In the genomic region with DNA sequence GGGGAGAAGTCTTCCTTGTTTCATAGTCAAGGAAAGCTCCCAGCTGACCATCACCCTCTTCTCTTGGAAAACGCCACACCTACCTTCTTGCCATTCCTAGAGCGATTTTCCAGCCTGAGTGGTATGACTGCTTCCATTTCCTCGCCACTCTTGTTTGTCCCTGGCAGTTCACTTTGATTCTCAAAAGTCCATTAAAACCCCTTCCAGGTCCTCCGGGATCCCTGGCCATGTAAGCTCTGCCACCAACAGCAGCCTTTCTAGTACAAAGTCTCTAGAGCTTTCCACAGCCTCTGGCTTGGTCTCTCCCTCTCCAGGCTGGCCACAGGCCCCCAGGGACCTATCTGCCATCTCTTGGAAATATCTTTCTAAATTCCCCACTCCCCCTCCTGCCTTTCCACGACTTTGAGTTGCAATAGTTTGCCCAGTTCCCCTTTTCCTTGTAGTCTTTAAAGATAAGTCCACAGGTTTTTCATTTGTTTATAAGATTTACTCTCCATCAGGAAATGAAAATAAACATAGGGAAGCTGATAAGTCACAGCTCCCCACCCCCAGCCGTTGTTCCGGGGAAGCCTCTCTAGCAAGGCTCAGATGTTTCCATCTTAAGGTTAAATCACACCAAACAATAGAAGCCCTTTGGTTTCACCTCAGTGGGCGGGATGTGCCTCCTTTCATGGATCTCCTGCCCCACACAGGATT, we compare ENCODE assay signal across 1 cellular context.
A peak's percentile ranks its signal among the peaks of the same experiment; 100 is the strongest.
TF ChIP-seq lines count a peak whose summit lies in the region.

No MANE protein-coding gene starts in this region.

TF ChIP-seq in HEK293, 187 proteins besides CTCF, POLR2A, EP300 and RAD21 (continued from another document):
- TF ChIP-seq ZNF433 (tag by site-specific recombination; IDR thresholded peaks at IDR 0.05; ENCODE audit: low read depth) (no peak), ZNF704 (tag by site-specific recombination; IDR thresholded peaks at IDR 0.05) (no peak), ZNF394 (tag by site-specific recombination; IDR thresholded peaks at IDR 0.05; ENCODE audit: borderline replicate concordance) (no peak), ZNF366 (tag by site-specific recombination; conservative IDR thresholded peaks at IDR 0.05) (peak; percentile 50; the same call in 1 of the 2 replicates), ZBTB17 (tag by site-specific recombination; IDR thresholded peaks at IDR 0.05) (peak; percentile 86), REST (tag by site-specific recombination; IDR thresholded peaks at IDR 0.05) (peak; percentile 72; the same call in 1 of the 2 replicates), ZNF169 (tag by site-specific recombination; IDR thresholded peaks at IDR 0.05) (no peak), ZNF324 (tag by site-specific recombination; IDR thresholded peaks at IDR 0.05) (no peak), ZNF18 (tag by site-specific recombination; IDR thresholded peaks at IDR 0.05) (0 out of 2 replicates have a peak, but pooled peaks have one; percentile 23), ZNF335 (tag by site-specific recombination; conservative IDR thresholded peaks at IDR 0.05) (peak; percentile 50; the same call in 1 of the 2 replicates), PRDM6 (tag by site-specific recombination; IDR thresholded peaks at IDR 0.05) (peak; percentile 67), ZNF184 (tag by site-specific recombination; IDR thresholded peaks at IDR 0.05) (no peak), PRDM10 (tag by site-specific recombination; IDR thresholded peaks at IDR 0.05) (peak; percentile 82), ZNF549 (tag by site-specific recombination; IDR thresholded peaks at IDR 0.05) (no peak), ZNF610 (tag by site-specific recombination; IDR thresholded peaks at IDR 0.05; ENCODE audit: borderline replicate concordance) (no peak), ZXDB (tag by site-specific recombination; IDR thresholded peaks at IDR 0.05) (no peak; the same call in 1 of the 2 replicates), PRDM1 (tag by site-specific recombination; IDR thresholded peaks at IDR 0.05) (peak; percentile 4; the same call in 1 of the 2 replicates), BCL11A (tag by site-specific recombination; IDR thresholded peaks at IDR 0.05; ENCODE audit: low read depth) (0 out of 2 replicates have a peak, but pooled peaks have one; percentile 12), ZNF302 (tag by site-specific recombination; IDR thresholded peaks at IDR 0.05; ENCODE audit: low read depth) (no peak)
- TF ChIP-seq, protein P1, sequence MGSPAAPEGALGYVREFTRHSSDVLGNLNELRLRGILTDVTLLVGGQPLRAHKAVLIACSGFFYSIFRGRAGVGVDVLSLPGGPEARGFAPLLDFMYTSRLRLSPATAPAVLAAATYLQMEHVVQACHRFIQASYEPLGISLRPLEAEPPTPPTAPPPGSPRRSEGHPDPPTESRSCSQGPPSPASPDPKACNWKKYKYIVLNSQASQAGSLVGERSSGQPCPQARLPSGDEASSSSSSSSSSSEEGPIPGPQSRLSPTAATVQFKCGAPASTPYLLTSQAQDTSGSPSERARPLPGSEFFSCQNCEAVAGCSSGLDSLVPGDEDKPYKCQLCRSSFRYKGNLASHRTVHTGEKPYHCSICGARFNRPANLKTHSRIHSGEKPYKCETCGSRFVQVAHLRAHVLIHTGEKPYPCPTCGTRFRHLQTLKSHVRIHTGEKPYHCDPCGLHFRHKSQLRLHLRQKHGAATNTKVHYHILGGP (tag by site-specific recombination; IDR thresholded peaks at IDR 0.05), result no peak
